14 cellular contexts compared by ENCODE assay signal in genomic region chr20:3934628-3935027, GRCh38. TPM values are rescaled to one million over a fixed set of nuclear protein-coding genes. Genes with fewer than 3 reads are reported as not detected.
A peak's percentile ranks its signal among the peaks of the same experiment; 100 is the strongest.
DNase-seq lines count a peak whose midpoint lies in the region; ATAC-seq and TF ChIP-seq lines count a peak whose summit lies in the region.
"Had no signal": no experiment of that assay in that cellular context is flagged by ENCODE, and none has a peak within 500 bp of the region (broad histone marks: within the 10 kb centered on the region; RNA-seq: fewer than 3 reads in every experiment).

No MANE protein-coding gene starts in this region.

- DNase-seq in Right ventricle myocardium superior = no peak
- no peak for DNase-seq in Right ventricle myocardium inferior (ENCODE audit: missing footprints)
- peak; percentile 61 for DNase-seq in fibroblast of villous mesenchyme (ENCODE audit: low read depth)
- no peak for DNase-seq in trophoblast cell
- DNase-seq in uterus = peak; percentile 47 to 65
- no peak for DNase-seq in T-helper 2 cell treated with Interferon-gamma antibody and Interleukin-4, amounts not matched to agents 5 μg/mL and 100 μg/mL, for 36 hours (ENCODE audit: low spot score)
- no peak for DNase-seq in dermis blood vessel endothelial cell
- DNase-seq: activated CD8-positive, alpha-beta memory T cell treated with anti-CD3 and anti-CD28 coated beads, Interleukin-2, amount 10 ng/mL, durations not matched to agents 7 days and 5 days; activated naive CD4-positive, alpha-beta T cell treated with Interleukin-2 at 50 U/mL for 16 hours; brain microvascular endothelial cell; NCI-H1105; NCI-H2227 treated with DMSO at 0.1 percent for 48 hours; SK-N-SH had no signal

- no peak overlapping the region for H3K4me2 ChIP-seq in trophoblast cell (ENCODE audit: low read length)
- H3K4me2 ChIP-seq: SK-N-SH had no signal

- no peak overlapping the region for H2BK5ac ChIP-seq in trophoblast cell (ENCODE audit: low read depth, low read length, poor library complexity)

- no peak for TF ChIP-seq CTCF in fibroblast of villous mesenchyme (IDR thresholded peaks at IDR 0.05; ENCODE audit: insufficient read depth, low read depth, low read length)
- no peak for TF ChIP-seq CTCF in uterus (IDR thresholded peaks at IDR 0.05)

- ATAC-seq in Right ventricle myocardium superior (ENCODE audit: poor library complexity) (peak; percentile 16), Right ventricle myocardium inferior (no peak), HG03469 (IDR thresholded peaks at IDR 0.05; ENCODE audit: unreplicated experiment) (no peak)
- ATAC-seq: activated CD8-positive, alpha-beta memory T cell treated with anti-CD3 and anti-CD28 coated beads, Interleukin-2, amount 10 ng/mL, durations not matched to agents 7 days and 5 days had no signal

- intact Hi-C loops in Right ventricle myocardium superior (cut with DNase I) = loop anchor here (5.0 to 10.0 kb wide), 2 partner anchors 42 to 130 kb away; no protein-coding TSS in a partner anchor
- intact Hi-C loops in Right ventricle myocardium inferior (cut with DNase I) = loop anchor here (5.0 kb wide), 2 partner anchors 42 to 83 kb away; partner anchors contain the start of gene RNF24
- intact Hi-C loops in uterus (cut with DNase I; ENCODE audit: low total_unique reads) = no loop called here

- no peak overlapping the region for H3K18ac ChIP-seq in trophoblast cell (ENCODE audit: low read length)

- H3K4me3 Mint-ChIP-seq in T-helper 2 cell treated with Interferon-gamma antibody and Interleukin-4, amounts not matched to agents 5 μg/mL and 100 μg/mL, for 36 hours = no peak overlapping the region
- H3K4me3 Mint-ChIP-seq: activated CD8-positive, alpha-beta memory T cell treated with anti-CD3 and anti-CD28 coated beads, Interleukin-2, amount 10 ng/mL, durations not matched to agents 7 days and 5 days had no signal

- H3K27ac Mint-ChIP-seq in T-helper 2 cell treated with Interferon-gamma antibody and Interleukin-4, amounts not matched to agents 5 μg/mL and 100 μg/mL, for 36 hours = no peak overlapping the region
- H3K27ac Mint-ChIP-seq: activated CD8-positive, alpha-beta memory T cell treated with anti-CD3 and anti-CD28 coated beads, Interleukin-2, amount 10 ng/mL, durations not matched to agents 7 days and 5 days had no signal

- H4K12ac ChIP-seq in trophoblast cell (ENCODE audit: low read depth, low read length) = no peak overlapping the region

- no peaks in the 10 kb centered on the region for H3K27me3 ChIP-seq in trophoblast cell (ENCODE audit: insufficient read depth, low read length)
- H3K27me3 ChIP-seq in uterus = no peaks in the 10 kb centered on the region
- H3K27me3 ChIP-seq: brain microvascular endothelial cell had no signal

- H3K27me3 Mint-ChIP-seq in T-helper 2 cell treated with Interferon-gamma antibody and Interleukin-4, amounts not matched to agents 5 μg/mL and 100 μg/mL, for 36 hours (ENCODE audit: low read depth) = no peaks in the 10 kb centered on the region
- H3K27me3 Mint-ChIP-seq: activated CD8-positive, alpha-beta memory T cell treated with anti-CD3 and anti-CD28 coated beads, Interleukin-2, amount 10 ng/mL, durations not matched to agents 7 days and 5 days had no signal

- no peak overlapping the region for H2BK12ac ChIP-seq in trophoblast cell (ENCODE audit: low read length)

- WGBS in trophoblast cell (ENCODE audit: extremely low coverage, insufficient coverage, insufficient read length) = no CpG with 5 or more reads among the region's 5 CpGs

- peaks cover 36% of the 10 kb centered on the region for H3K36me3 Mint-ChIP-seq in T-helper 2 cell treated with Interferon-gamma antibody and Interleukin-4, amounts not matched to agents 5 μg/mL and 100 μg/mL, for 36 hours (ENCODE audit: low read depth)

- H3K9me3 ChIP-seq in trophoblast cell (ENCODE audit: insufficient read depth, low read depth, low read length) (peaks cover 2% of the 10 kb centered on the region), uterus (no peaks in the 10 kb centered on the region)
- H3K9me3 ChIP-seq: SK-N-SH had no signal

- peaks cover 15% of the 10 kb centered on the region for H3K4me1 Mint-ChIP-seq in T-helper 2 cell treated with Interferon-gamma antibody and Interleukin-4, amounts not matched to agents 5 μg/mL and 100 μg/mL, for 36 hours (ENCODE audit: low read depth)

- H3K14ac ChIP-seq in trophoblast cell (ENCODE audit: low read length) = no peak overlapping the region

- H3K9ac ChIP-seq in trophoblast cell (ENCODE audit: low read length) = no peak overlapping the region
- H3K9ac ChIP-seq: SK-N-SH had no signal

- no peaks in the 10 kb centered on the region for H3K4me1 ChIP-seq in trophoblast cell (ENCODE audit: control insufficient read depth in 1 of 2, insufficient read depth in 2 of 2, low read length in 2 of 2)
- peaks cover 8 to 11% of the 10 kb centered on the region in 2 donors for H3K4me1 ChIP-seq in uterus

- no peak overlapping the region for H2AFZ ChIP-seq in trophoblast cell (ENCODE audit: insufficient read depth, low read length, poor library complexity)

- no peak overlapping the region for H4K8ac ChIP-seq in trophoblast cell (ENCODE audit: low read depth, low read length)

- H2AK5ac ChIP-seq in trophoblast cell (ENCODE audit: low read length) = no peak overlapping the region

- no peak for TF ChIP-seq POLR2A in uterus (IDR thresholded peaks at IDR 0.05)

- H3K23ac ChIP-seq in trophoblast cell (ENCODE audit: low read length) = peak overlapping the region; percentile 47

- H2BK120ac ChIP-seq in trophoblast cell (ENCODE audit: insufficient read depth, low read length, poor library complexity) = no peak overlapping the region

- H3K9me3 Mint-ChIP-seq in T-helper 2 cell treated with Interferon-gamma antibody and Interleukin-4, amounts not matched to agents 5 μg/mL and 100 μg/mL, for 36 hours = peaks cover 10% of the 10 kb centered on the region

- H4K91ac ChIP-seq in trophoblast cell (ENCODE audit: low read depth, low read length) = no peak overlapping the region

- H3K27ac ChIP-seq in trophoblast cell (ENCODE audit: low read depth, low read length) (no peak overlapping the region), uterus (peak overlapping the region; percentile 74 to 94)
- H3K27ac ChIP-seq: brain microvascular endothelial cell had no signal

- no peaks in the 10 kb centered on the region for H3K79me2 ChIP-seq in trophoblast cell (ENCODE audit: control insufficient read depth, insufficient read depth, low read length, poor library complexity)

- no peak overlapping the region for H3K4me3 ChIP-seq in fibroblast of villous mesenchyme (ENCODE audit: low read depth, low read length)
- no peak overlapping the region for H3K4me3 ChIP-seq in trophoblast cell (ENCODE audit: low read depth, low read length)
- no peak overlapping the region for H3K4me3 ChIP-seq in uterus

- H3K36me3 ChIP-seq in trophoblast cell (ENCODE audit: control insufficient read depth in 1 of 2, insufficient read depth in 2 of 2, low read length in 2 of 2) (peaks cover 11 to 22% of the 10 kb centered on the region in 2 experiments), uterus (no peaks in the 10 kb centered on the region)

- H3K4ac ChIP-seq in trophoblast cell (ENCODE audit: low read depth, low read length) = no peak overlapping the region

- H3K79me1 ChIP-seq in trophoblast cell (ENCODE audit: low read length) = no peaks in the 10 kb centered on the region

RNA-seq across cellular contexts. Expression of gene PANK2, which starts 45.4 kb away (rescaled TPM):
- 15.9 TPM for total RNA-seq in Right ventricle myocardium superior
- total RNA-seq in Right ventricle myocardium inferior = 16.6 TPM
- 53.5 and 64.8 TPM in 2 replicates for total RNA-seq in fibroblast of villous mesenchyme
- polyA plus RNA-seq in trophoblast cell (2013) = 18.9 and 19.4 TPM in 2 replicates
- 10 to 100 TPM; 18.2 to 82.0 (median 53.5) TPM for total RNA-seq in uterus
- 63.3 and 77.8 TPM in 2 replicates for total RNA-seq in dermis blood vessel endothelial cell

Comparison
In these comparisons a context has a peak if more than half of its experiments do, and no peak if none do; other contexts are left out.
1. DNase-seq: peak in fibroblast of villous mesenchyme (single experiment) and uterus (2 of 2); none in Right ventricle myocardium superior (single experiment), Right ventricle myocardium inferior (single experiment), trophoblast cell (0 of 2), T-helper 2 cell treated with Interferon-gamma antibody and Interleukin-4, amounts not matched to agents 5 μg/mL and 100 μg/mL, for 36 hours (single experiment) and dermis blood vessel endothelial cell (single experiment).